ENCODE assay signal across 11 cellular contexts in the genomic region with DNA sequence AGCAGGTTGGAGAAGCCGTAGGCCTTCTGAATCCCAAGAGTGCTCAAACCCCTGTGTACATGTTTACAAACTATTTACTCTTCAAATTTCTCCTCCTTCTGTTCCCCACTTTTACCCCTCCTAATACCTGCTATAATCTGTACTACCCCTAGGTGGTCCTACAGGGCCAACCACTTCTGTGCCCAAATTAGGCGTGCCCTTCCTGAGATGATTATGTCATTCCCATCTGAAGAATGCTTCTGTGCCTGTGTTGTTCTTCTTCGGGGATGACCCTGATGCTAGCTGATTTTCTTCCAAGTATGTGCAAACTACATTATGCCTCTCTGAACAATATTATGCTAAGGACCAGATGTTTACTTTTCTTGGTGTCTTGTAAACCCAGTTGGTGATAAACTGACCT. TPM values are rescaled to one million over a fixed set of nuclear protein-coding genes. Genes with fewer than 3 reads are reported as not detected.
A peak's percentile ranks its signal among the peaks of the same experiment; 100 is the strongest.
DNase-seq lines count a peak whose midpoint lies in the region; ATAC-seq and TF ChIP-seq lines count a peak whose summit lies in the region.
"Had no signal": no experiment of that assay in that cellular context is flagged by ENCODE, and none has a peak within 500 bp of the region (broad histone marks: within the 10 kb centered on the region; RNA-seq: fewer than 3 reads in every experiment).

No MANE protein-coding gene starts in this region.

- no peaks in the 10 kb centered on the region for H3K27me3 ChIP-seq in RWPE2 (ENCODE audit: insufficient read depth, poor library complexity, severe bottlenecking)

- H3K36me3 ChIP-seq in RWPE2 (ENCODE audit: low read depth) = no peaks in the 10 kb centered on the region

- no peaks in the 10 kb centered on the region for H3K9me3 ChIP-seq in RWPE2 (ENCODE audit: severe bottlenecking)

- no peaks in the 10 kb centered on the region for H3K27me3 Mint-ChIP-seq in nephron (ENCODE audit: low read depth)
- H3K27me3 Mint-ChIP-seq: activated CD4-positive, alpha-beta memory T cell treated with anti-CD3 and anti-CD28 coated beads, Interleukin-2, amount 10 ng/mL, durations not matched to agents 7 days and 5 days had no signal

- no peaks in the 10 kb centered on the region for H3K36me3 Mint-ChIP-seq in nephron (ENCODE audit: low read depth)

- H3K4me1 ChIP-seq in RWPE2 (ENCODE audit: insufficient read depth, poor library complexity, severe bottlenecking) = peaks cover 5% of the 10 kb centered on the region

- TF ChIP-seq CTCF in RWPE2 (IDR thresholded peaks at IDR 0.05; ENCODE audit: poor library complexity, severe bottlenecking) (no peak), nephron (IDR thresholded peaks at IDR 0.05; ENCODE audit: unreplicated experiment in 3 of 3) (peak in 2 of 3 experiments; percentile 18 to 20)

- H3K4me3 Mint-ChIP-seq in nephron = no peak overlapping the region
- H3K4me3 Mint-ChIP-seq: activated CD4-positive, alpha-beta memory T cell treated with anti-CD3 and anti-CD28 coated beads, Interleukin-2, amount 10 ng/mL, durations not matched to agents 7 days and 5 days had no signal

- no peak overlapping the region for H3K4me3 ChIP-seq in Jurkat, Clone E6-1 (ENCODE audit: low read length)
- no peak overlapping the region for H3K4me3 ChIP-seq in RWPE2 (ENCODE audit: severe bottlenecking)

- DNase-seq in Jurkat, Clone E6-1 (ENCODE audit: low read depth, low spot score) = peak; percentile 6
- no peak for DNase-seq in RWPE2 (ENCODE audit: low spot score)
- no peak for DNase-seq in MV-4-11 (lab: John Stamatoyannopoulos, UW)
- DNase-seq in cerebellar nuclear complex (lab: John Stamatoyannopoulos, UW) = no peak
- DNase-seq: activated CD4-positive, alpha-beta memory T cell treated with anti-CD3 and anti-CD28 coated beads, Interleukin-2, amount 10 ng/mL, durations not matched to agents 7 days and 5 days had no signal

- ATAC-seq in GM18867 (IDR thresholded peaks at IDR 0.05; ENCODE audit: unreplicated experiment) (peak; percentile 61), RWPE2 (ENCODE audit: low read depth) (peak; percentile 34; the same call in 1 of the 3 replicates), GM18861 (IDR thresholded peaks at IDR 0.05; ENCODE audit: unreplicated experiment) (no peak), GM18873 (IDR thresholded peaks at IDR 0.05; ENCODE audit: low FRiP score, unreplicated experiment) (no peak)

- no peaks in the 10 kb centered on the region for H3K9me3 Mint-ChIP-seq in nephron
- H3K9me3 Mint-ChIP-seq: activated CD4-positive, alpha-beta memory T cell treated with anti-CD3 and anti-CD28 coated beads, Interleukin-2, amount 10 ng/mL, durations not matched to agents 7 days and 5 days had no signal

- H3K27ac Mint-ChIP-seq in nephron = no peak overlapping the region
- H3K27ac Mint-ChIP-seq: activated CD4-positive, alpha-beta memory T cell treated with anti-CD3 and anti-CD28 coated beads, Interleukin-2, amount 10 ng/mL, durations not matched to agents 7 days and 5 days had no signal

- H3K4me1 Mint-ChIP-seq in nephron = peaks cover 13% of the 10 kb centered on the region
- H3K4me1 Mint-ChIP-seq: activated CD4-positive, alpha-beta memory T cell treated with anti-CD3 and anti-CD28 coated beads, Interleukin-2, amount 10 ng/mL, durations not matched to agents 7 days and 5 days had no signal

- no peak overlapping the region for H3K27ac ChIP-seq in RWPE2 (ENCODE audit: poor library complexity, severe bottlenecking)

RNA-seq across cellular contexts. Expression of gene RBP2, which starts 20.5 kb away (rescaled TPM):
- not detected for polyA plus RNA-seq in Jurkat, Clone E6-1 (2012; ENCODE audit: insufficient read depth, insufficient read length)
- polyA plus RNA-seq: fibroblast of lung, liver had no signal

Comparison
In these comparisons a context has a peak if more than half of its experiments do, and no peak if none do; other contexts are left out.
1. ATAC-seq: peak in GM18867 (single experiment) and RWPE2 (single experiment); none in GM18861 (single experiment) and GM18873 (single experiment).